32 cellular contexts compared by ENCODE assay signal in genomic region chr2:62101886-62102285, GRCh38.
"Had no signal": no experiment of that assay in that cellular context is flagged by ENCODE, and none has a peak within 500 bp of the region (broad histone marks: within the 10 kb centered on the region; RNA-seq: fewer than 3 reads in every experiment).

No MANE protein-coding gene starts in this region.

- H3K4me1 Mint-ChIP-seq: activated CD4-positive, alpha-beta T cell treated with anti-CD3 and anti-CD28 coated beads, Interleukin-2, amount 10 ng/mL, durations not matched to agents 24 days and 14 days; activated T-helper 17 cell treated with anti-CD3 and anti-CD28 coated beads, Interleukin-2, amount 50 U/mL, for 72 hours; T-cell; T-helper 17 cell had no signal

- H3K9me3 ChIP-seq: adrenal gland, body of pancreas, breast epithelium had no signal

- H3K4me3 ChIP-seq: adrenal gland, body of pancreas, breast epithelium had no signal

- H3K27ac ChIP-seq: adrenal gland, body of pancreas, brain microvascular endothelial cell, breast epithelium, VCaP had no signal

- H3K4me1 ChIP-seq: adrenal gland, body of pancreas, breast epithelium had no signal

- H3K27ac Mint-ChIP-seq: activated B cell treated with CpG ODN at 0.5 μM for 24 hours; activated CD4-positive, alpha-beta memory T cell treated with anti-CD3 and anti-CD28 coated beads for 36 hours; activated CD4-positive, alpha-beta T cell treated with anti-CD3 and anti-CD28 coated beads, Interleukin-2, amount 10 ng/mL, durations not matched to agents 24 days and 14 days; activated CD8-positive, alpha-beta T cell treated with anti-CD3 and anti-CD28 coated beads for 36 hours; activated naive CD4-positive, alpha-beta T cell treated with anti-CD3 and anti-CD28 coated beads for 36 hours; activated naive CD4-positive, alpha-beta T cell treated with anti-CD3 and anti-CD28 coated beads, Interleukin-2, amount 50 U/mL, for 72 hours; activated naive CD8-positive, alpha-beta T cell treated with anti-CD3 and anti-CD28 coated beads for 36 hours; activated T-cell treated with anti-CD3 and anti-CD28 coated beads, Interleukin-2, amount 50 U/mL, for 72 hours; activated T-helper 1 cell treated with anti-CD3 and anti-CD28 coated beads, Interleukin-12 subunit alpha, Interleukin-12 subunit beta, Interleukin-2, Interleukin-4 antibody, amounts not matched to agents 30 ng/mL and 10 ng/mL and 1 ng/mL, durations not matched to agents 14 hours and 24 hours and 36 hours; activated T-helper 17 cell treated with anti-CD3 and anti-CD28 coated beads, Interleukin-2, amount 50 U/mL, for 72 hours; T-cell; T-helper 17 cell had no signal

- H3K36me3 ChIP-seq: adrenal gland, brain microvascular endothelial cell, breast epithelium had no signal

- H3K36me3 Mint-ChIP-seq: activated CD4-positive, alpha-beta memory T cell treated with anti-CD3 and anti-CD28 coated beads for 36 hours; activated naive CD4-positive, alpha-beta T cell treated with anti-CD3 and anti-CD28 coated beads, Interleukin-2, amount 50 U/mL, for 72 hours had no signal

- ATAC-seq: activated CD8-positive, alpha-beta T cell treated with anti-CD3 and anti-CD28 coated beads for 36 hours; activated naive CD4-positive, alpha-beta T cell treated with anti-CD3 and anti-CD28 coated beads, Interleukin-2, amount 50 U/mL, for 72 hours; activated T-cell treated with anti-CD3 and anti-CD28 coated beads, Interleukin-2, amount 50 U/mL, for 4 hours; activated T-cell treated with anti-CD3 and anti-CD28 coated beads, Interleukin-2, amount 50 U/mL, for 72 hours; activated T-helper 17 cell treated with anti-CD3 and anti-CD28 coated beads, Interleukin-2, amount 50 U/mL, for 72 hours; body of pancreas; T-cell; T-helper 17 cell had no signal

- H3K9me3 Mint-ChIP-seq: activated B cell treated with CpG ODN at 0.5 μM for 24 hours; activated CD4-positive, alpha-beta memory T cell treated with anti-CD3 and anti-CD28 coated beads for 36 hours; activated CD4-positive, alpha-beta T cell treated with anti-CD3 and anti-CD28 coated beads, Interleukin-2, amount 10 ng/mL, durations not matched to agents 24 days and 14 days; activated CD8-positive, alpha-beta T cell treated with anti-CD3 and anti-CD28 coated beads for 36 hours; activated naive CD4-positive, alpha-beta T cell treated with anti-CD3 and anti-CD28 coated beads for 36 hours; activated naive CD4-positive, alpha-beta T cell treated with anti-CD3 and anti-CD28 coated beads, Interleukin-2, amount 50 U/mL, for 72 hours; activated naive CD8-positive, alpha-beta T cell treated with anti-CD3 and anti-CD28 coated beads for 36 hours; activated T-cell treated with anti-CD3 and anti-CD28 coated beads, Interleukin-2, amount 50 U/mL, for 4 hours; activated T-cell treated with anti-CD3 and anti-CD28 coated beads, Interleukin-2, amount 50 U/mL, for 72 hours; activated T-helper 1 cell treated with anti-CD3 and anti-CD28 coated beads, Interleukin-12 subunit alpha, Interleukin-12 subunit beta, Interleukin-2, Interleukin-4 antibody, amounts not matched to agents 30 ng/mL and 10 ng/mL and 1 ng/mL, durations not matched to agents 14 hours and 24 hours and 36 hours; activated T-helper 17 cell treated with anti-CD3 and anti-CD28 coated beads, Interleukin-2, amount 50 U/mL, for 72 hours; T-cell had no signal

- DNase-seq: activated B cell treated with CpG ODN at 0.5 μM for 24 hours; activated CD4-positive, alpha-beta memory T cell treated with anti-CD3 and anti-CD28 coated beads for 36 hours; activated CD4-positive, alpha-beta T cell treated with anti-CD3 and anti-CD28 coated beads for 4 hours; activated CD4-positive, alpha-beta T cell treated with anti-CD3 and anti-CD28 coated beads, Interleukin-2, amount 10 ng/mL, durations not matched to agents 24 days and 14 days; activated CD4-positive, alpha-beta T cell treated with anti-CD3 and anti-CD28 coated beads, Interleukin-2, amount 50 U/mL, for 1 hour; activated CD4-positive, alpha-beta T cell treated with anti-CD3 and anti-CD28 coated beads, Interleukin-2, amount 50 U/mL, for 4 hours; activated CD4-positive, CD25-positive, alpha-beta regulatory T cell treated with anti-CD3 and anti-CD28 coated beads, Interleukin-2, amount 50 U/mL, for 72 hours; activated CD8-positive, alpha-beta memory T cell treated with anti-CD3 and anti-CD28 coated beads, Interleukin-2, amount 50 U/mL, for 4 hours; activated CD8-positive, alpha-beta T cell treated with anti-CD3 and anti-CD28 coated beads for 36 hours; activated effector memory CD4-positive, alpha-beta T cell treated with anti-CD3 and anti-CD28 coated beads, Interleukin-2, amount 50 U/mL, for 16 hours; activated gamma-delta T cell treated with Interleukin-2 at 50 U/mL for 16 hours; activated naive CD4-positive, alpha-beta T cell; activated naive CD4-positive, alpha-beta T cell treated with anti-CD3 and anti-CD28 coated beads for 36 hours; activated naive CD4-positive, alpha-beta T cell treated with anti-CD3 and anti-CD28 coated beads, Interleukin-2, amount 50 U/mL, for 16 hours; activated naive CD8-positive, alpha-beta T cell treated with anti-CD3 and anti-CD28 coated beads for 36 hours; activated T-cell treated with anti-CD3 and anti-CD28 coated beads for 4 hours; activated T-cell treated with anti-CD3 and anti-CD28 coated beads, Interleukin-2, amount 50 U/mL, for 1 hour; activated T-cell treated with anti-CD3 and anti-CD28 coated beads, Interleukin-2, amount 50 U/mL, for 4 hours; activated T-cell treated with anti-CD3 and anti-CD28 coated beads, Interleukin-2, amount 50 U/mL, for 72 hours; adrenal gland; amniotic stem cell; aorta; body of pancreas; brain microvascular endothelial cell; central memory CD4-positive, alpha-beta T cell; T-cell; T-helper 17 cell had no signal

- H3K4me3 Mint-ChIP-seq: activated B cell treated with CpG ODN at 0.5 μM for 24 hours; activated CD4-positive, alpha-beta memory T cell treated with anti-CD3 and anti-CD28 coated beads for 36 hours; activated CD4-positive, alpha-beta T cell treated with anti-CD3 and anti-CD28 coated beads, Interleukin-2, amount 10 ng/mL, durations not matched to agents 24 days and 14 days; activated CD8-positive, alpha-beta T cell treated with anti-CD3 and anti-CD28 coated beads for 36 hours; activated naive CD4-positive, alpha-beta T cell treated with anti-CD3 and anti-CD28 coated beads for 36 hours; activated naive CD8-positive, alpha-beta T cell treated with anti-CD3 and anti-CD28 coated beads for 36 hours; activated T-cell treated with anti-CD3 and anti-CD28 coated beads, Interleukin-2, amount 50 U/mL, for 4 hours; activated T-cell treated with anti-CD3 and anti-CD28 coated beads, Interleukin-2, amount 50 U/mL, for 72 hours; activated T-helper 1 cell treated with anti-CD3 and anti-CD28 coated beads, Interleukin-12 subunit alpha, Interleukin-12 subunit beta, Interleukin-2, Interleukin-4 antibody, amounts not matched to agents 30 ng/mL and 10 ng/mL and 1 ng/mL, durations not matched to agents 14 hours and 24 hours and 36 hours; activated T-helper 17 cell treated with anti-CD3 and anti-CD28 coated beads, Interleukin-2, amount 50 U/mL, for 72 hours; T-cell; T-helper 17 cell had no signal

- H3K27me3 Mint-ChIP-seq: activated B cell treated with CpG ODN at 0.5 μM for 24 hours; activated CD4-positive, alpha-beta memory T cell treated with anti-CD3 and anti-CD28 coated beads for 36 hours; activated CD4-positive, alpha-beta T cell treated with anti-CD3 and anti-CD28 coated beads, Interleukin-2, amount 10 ng/mL, durations not matched to agents 24 days and 14 days; activated CD8-positive, alpha-beta T cell treated with anti-CD3 and anti-CD28 coated beads for 36 hours; activated naive CD8-positive, alpha-beta T cell treated with anti-CD3 and anti-CD28 coated beads for 36 hours; activated T-helper 17 cell treated with anti-CD3 and anti-CD28 coated beads, Interleukin-2, amount 50 U/mL, for 72 hours; T-cell; T-helper 17 cell had no signal

- H3K27me3 ChIP-seq: adrenal gland, body of pancreas, brain microvascular endothelial cell, breast epithelium had no signal
